Comparison of ENCODE assay signal across 16 cellular contexts in the genomic region with DNA sequence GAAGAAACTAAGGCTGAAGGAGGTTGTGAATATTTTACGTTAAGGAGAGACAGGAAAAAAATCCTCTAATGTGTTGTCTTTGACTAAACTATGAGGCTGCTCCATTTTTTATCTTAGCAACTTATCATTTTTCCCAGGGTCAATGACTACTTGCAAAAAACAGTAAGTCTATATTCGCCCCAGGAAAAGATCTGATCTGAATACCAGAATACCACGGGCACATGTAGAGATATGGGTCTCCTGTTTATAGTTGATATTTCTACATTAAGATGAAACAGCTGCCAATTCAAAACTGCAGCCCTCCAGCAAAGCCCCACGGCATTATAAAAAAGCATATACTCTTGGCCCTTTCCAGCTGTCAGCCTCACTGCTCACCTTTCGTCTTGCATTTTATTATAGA.
DNase-seq lines count a peak whose midpoint lies in the region; ATAC-seq, FAIRE-seq and TF ChIP-seq lines count a peak whose summit lies in the region.
"Had no signal": no experiment of that assay in that cellular context is flagged by ENCODE, and none has a peak within 500 bp of the region (broad histone marks: within the 10 kb centered on the region; RNA-seq: fewer than 3 reads in every experiment).

No MANE protein-coding gene starts in this region.

- POLR2A ChIA-PET in H1 (lab: Charles Lee; ENCODE audit: partially characterized antibody), result interaction anchor here (1.1 kb wide), 1 partner anchor 24 kb away, joined by 3 read pairs; no protein-coding TSS in a partner anchor

- 89% methylated on average over 5 of the region's 5 CpGs; no CpG with 5 or more reads in 1 of the 2 experiments for WGBS in H1 (ENCODE audit: extremely low coverage in 1 of 2, insufficient coverage in 1 of 2, insufficient read length in 1 of 2, insufficient replicate concordance in 2 of 2, low coverage in 1 of 2, low lambda C conversion rate in 2 of 2, missing lambda C conversion rate in 1 of 2), 2 experiments
- no CpG with 5 or more reads among the region's 5 CpGs for WGBS in trophoblast cell (ENCODE audit: extremely low coverage, insufficient coverage, insufficient read length)

- H4K5ac ChIP-seq in H1 (ENCODE audit: insufficient read length, low read depth, low read length), result no peak overlapping the region

- H4K8ac ChIP-seq in H1 (ENCODE audit: extremely low read depth, insufficient read depth, low read length) (no peak overlapping the region), trophoblast cell (ENCODE audit: low read depth, low read length) (no peak overlapping the region)

- H3K36me3 ChIP-seq in HUES6 (ENCODE audit: control insufficient read depth, insufficient read depth, low read length) (no peaks in the 10 kb centered on the region), H1 (ENCODE audit: control insufficient read depth in 2 of 4, insufficient read depth in 4 of 4, low read length in 3 of 4) (no peaks in the 10 kb centered on the region), trophoblast cell (ENCODE audit: control insufficient read depth in 1 of 2, insufficient read depth in 2 of 2, low read length in 2 of 2) (no peaks in the 10 kb centered on the region)

- no peak overlapping the region for H2BK15ac ChIP-seq in H1 (ENCODE audit: low read length)

- H3K4ac ChIP-seq in H1 (replicated peaks; ENCODE audit: insufficient read length, low read depth, low read length), result no peak overlapping the region
- no peak overlapping the region for H3K4ac ChIP-seq in trophoblast cell (ENCODE audit: low read depth, low read length)

- DNase-seq in H1 (ENCODE audit: low read depth in 1 of 2, low spot score in 2 of 2) (no peak), trophoblast cell (peak; percentile 18 to 59), DMS53 (lab: John Stamatoyannopoulos, UW) (no peak)
- no peak for DNase-seq in activated CD4-positive, alpha-beta T cell treated with anti-CD3 and anti-CD28 coated beads, Interleukin-2, amount 50 U/mL, for 48 hours
- DNase-seq: C1 segment of cervical spinal cord; Calu3; CD4-positive, alpha-beta memory T cell; COR-L47; DND-41; H9 had no signal

- H3K9ac ChIP-seq in HUES6 (ENCODE audit: low read length) (peak overlapping the region; percentile 83), H1 (replicated peaks in 1 of 4; ENCODE audit: extremely low read depth in 1 of 4, low read depth in 3 of 4, low read length in 3 of 4) (no peak overlapping the region), trophoblast cell (ENCODE audit: low read length) (no peak overlapping the region)

- peaks cover 53% of the 10 kb centered on the region for H3K4me1 ChIP-seq in HUES6 (ENCODE audit: control insufficient read depth, insufficient read depth, low read length)
- peaks cover 7 to 14% (median 9%) of the 10 kb centered on the region in 4 experiments for H3K4me1 ChIP-seq in H1 (replicated peaks in 1 of 4; ENCODE audit: control insufficient read depth in 3 of 4, insufficient read depth in 4 of 4, low read length in 3 of 4)
- H3K4me1 ChIP-seq in trophoblast cell (ENCODE audit: control insufficient read depth in 1 of 2, insufficient read depth in 2 of 2, low read length in 2 of 2), result no peaks in the 10 kb centered on the region

- peaks cover 6% of the 10 kb centered on the region; the same call in 1 of the 2 replicates for H3K23me2 ChIP-seq in H1 (ENCODE audit: low read depth, low read length)

- no peak overlapping the region for H4K91ac ChIP-seq in H1 (replicated peaks; ENCODE audit: insufficient read length, low read length)
- no peak overlapping the region for H4K91ac ChIP-seq in trophoblast cell (ENCODE audit: low read depth, low read length)

- TF ChIP-seq EP300 in H1 (IDR thresholded peaks at IDR 0.05; ENCODE audit: borderline replicate concordance in 1 of 2, low read depth in 2 of 2, low read length in 2 of 2), result no peak

- H4K20me1 ChIP-seq in H1 (replicated peaks in 1 of 2; ENCODE audit: control insufficient read depth in 1 of 2, insufficient read depth in 2 of 2, low read length in 2 of 2), result no peaks in the 10 kb centered on the region

- H3K9me3 ChIP-seq in HUES6 (ENCODE audit: control insufficient read depth, insufficient read depth, low read depth, low read length) (no peaks in the 10 kb centered on the region), H1 (ENCODE audit: insufficient read depth in 2 of 2, low read depth in 1 of 2, low read length in 1 of 2) (no peaks in the 10 kb centered on the region), trophoblast cell (ENCODE audit: insufficient read depth, low read depth, low read length) (no peaks in the 10 kb centered on the region)

- no peak overlapping the region for H3K4me3 ChIP-seq in HUES6 (ENCODE audit: low read depth, low read length)
- no peak overlapping the region for H3K4me3 ChIP-seq in H1 (ENCODE audit: extremely low read depth in 1 of 4, insufficient read depth in 2 of 4, low read depth in 3 of 4, low read length in 4 of 4)
- H3K4me3 ChIP-seq in trophoblast cell (ENCODE audit: low read depth, low read length), result no peak overlapping the region

- no peaks in the 10 kb centered on the region for H3K79me1 ChIP-seq in H1 (ENCODE audit: low read depth, low read length)
- H3K79me1 ChIP-seq in trophoblast cell (ENCODE audit: low read length), result no peaks in the 10 kb centered on the region

- H2BK5ac ChIP-seq in H1 (ENCODE audit: low read depth, low read length) (no peak overlapping the region), trophoblast cell (ENCODE audit: low read depth, low read length, poor library complexity) (no peak overlapping the region)

- no peak overlapping the region for H2AFZ ChIP-seq in H1 (ENCODE audit: low read length)
- no peak overlapping the region for H2AFZ ChIP-seq in trophoblast cell (ENCODE audit: insufficient read depth, low read length, poor library complexity)

- H3K79me2 ChIP-seq in H1 (ENCODE audit: control insufficient read depth in 1 of 2, insufficient read depth in 2 of 2, low read length in 2 of 2) (no peaks in the 10 kb centered on the region), trophoblast cell (ENCODE audit: control insufficient read depth, insufficient read depth, low read length, poor library complexity) (no peaks in the 10 kb centered on the region)

- no peak for ATAC-seq in HG03378 (IDR thresholded peaks at IDR 0.05; ENCODE audit: unreplicated experiment)
- ATAC-seq: HCT116 had no signal

- no peak overlapping the region for H3K4me2 ChIP-seq in H1 (ENCODE audit: insufficient read depth in 1 of 2, low read depth in 2 of 2, low read length in 2 of 2)
- H3K4me2 ChIP-seq in trophoblast cell (ENCODE audit: low read length), result no peak overlapping the region

- H4K12ac ChIP-seq in trophoblast cell (ENCODE audit: low read depth, low read length), result no peak overlapping the region

- H2AK5ac ChIP-seq in H1 (ENCODE audit: low read depth, low read length) (no peak overlapping the region), trophoblast cell (ENCODE audit: low read length) (no peak overlapping the region)

- H3K23ac ChIP-seq in H1 (ENCODE audit: insufficient read length) (no peak overlapping the region), trophoblast cell (ENCODE audit: low read length) (no peak overlapping the region)

- H2BK20ac ChIP-seq in H1 (ENCODE audit: low read length), result 0 out of 2 replicates have a peak overlapping the region, but pooled peaks have one; percentile 92

- TF ChIP-seq CTCF in 22Rv1 (IDR thresholded peaks at IDR 0.05) (no peak), H1 (IDR thresholded peaks at IDR 0.05; ENCODE audit: control extremely low read depth in 1 of 3, insufficient read depth in 1 of 3, low read depth in 1 of 3, low read length in 3 of 3) (no peak)

- H3K56ac ChIP-seq in H1 (replicated peaks; ENCODE audit: insufficient read length, low read depth, low read length), result no peak overlapping the region

- H2BK120ac ChIP-seq in H1 (replicated peaks; ENCODE audit: low read depth, low read length), result no peak overlapping the region
- H2BK120ac ChIP-seq in trophoblast cell (ENCODE audit: insufficient read depth, low read length, poor library complexity), result no peak overlapping the region

- H3K27me3 ChIP-seq in HUES6 (ENCODE audit: control insufficient read depth, insufficient read depth, low read length) (peaks cover 31% of the 10 kb centered on the region; the same call in 1 of the 2 replicates), H1 (replicated peaks in 1 of 4; ENCODE audit: control insufficient read depth in 3 of 4, extremely low read depth in 1 of 4, insufficient read depth in 3 of 4, low read length in 3 of 4) (peaks cover 11 to 52% (median 42%) of the 10 kb centered on the region in 4 experiments), trophoblast cell (ENCODE audit: insufficient read depth, low read length) (no peaks in the 10 kb centered on the region)

- no peak overlapping the region for H3K18ac ChIP-seq in H1 (ENCODE audit: extremely low read depth, low read length)
- H3K18ac ChIP-seq in trophoblast cell (ENCODE audit: low read length), result no peak overlapping the region

- CTCF ChIA-PET in H1 (lab: Charles Lee; ENCODE audit: partially characterized antibody), result interaction anchor here (1.0 to 5.3 kb wide), 8 partner anchors 9 to 233 kb away, joined by 3 to 30 read pairs (median 4); no protein-coding TSS in a partner anchor

- no peak overlapping the region for H3K14ac ChIP-seq in H1 (ENCODE audit: insufficient read length)
- H3K14ac ChIP-seq in trophoblast cell (ENCODE audit: low read length), result no peak overlapping the region

- H2BK12ac ChIP-seq in H1 (ENCODE audit: low read depth, low read length) (no peak overlapping the region), trophoblast cell (ENCODE audit: low read length) (no peak overlapping the region)

- no peak for TF ChIP-seq RAD21 in H1 (IDR thresholded peaks at IDR 0.05 in 1 of 2, conservative IDR thresholded peaks at IDR 0.05 in 1 of 2; ENCODE audit: low read depth in 2 of 2, low read length in 2 of 2)

- H3K27ac ChIP-seq in 22Rv1 (peak overlapping the region; percentile 66), HUES6 (ENCODE audit: low read depth, low read length) (peak overlapping the region; percentile 83; the same call in 1 of the 2 replicates), H1 (ENCODE audit: low read depth, low read length) (no peak overlapping the region), trophoblast cell (ENCODE audit: low read depth, low read length) (no peak overlapping the region)

- no peak for TF ChIP-seq POLR2A in H1 (IDR thresholded peaks at IDR 0.05; ENCODE audit: control extremely low read depth in 1 of 2, low read depth in 2 of 2, low read length in 2 of 2)

- no peak for FAIRE-seq in H1 (lab: Jason Lieb, UNC)
- FAIRE-seq: G401.6, GM12892 had no signal

TF ChIP-seq in H1, 55 proteins besides CTCF, POLR2A, EP300 and RAD21 (continues in another document):
- TF ChIP-seq SIRT6 (IDR thresholded peaks at IDR 0.05; ENCODE audit: low read length) (no peak), CEBPB (IDR thresholded peaks at IDR 0.05; ENCODE audit: low read depth, low read length) (no peak), MAFK (IDR thresholded peaks at IDR 0.05; ENCODE audit: low read depth, low read length) (no peak), YY1 (IDR thresholded peaks at IDR 0.05; ENCODE audit: low read depth, low read length) (no peak), TAF7 (optimal IDR thresholded peaks at IDR 0.05; ENCODE audit: borderline replicate concordance, low read depth, low read length) (no peak), BRCA1 (IDR thresholded peaks at IDR 0.05; ENCODE audit: low read depth, low read length) (no peak), FOSL1 (IDR thresholded peaks at IDR 0.05; ENCODE audit: insufficient read depth, low read depth, low read length) (no peak), SRF (IDR thresholded peaks at IDR 0.05; ENCODE audit: low read depth, low read length) (no peak)

Comparison
In these comparisons a context has a peak if more than half of its experiments do, and no peak if none do; other contexts are left out.
1. H3K27ac ChIP-seq: peak in 22Rv1 (single experiment) and HUES6 (single experiment); none in H1 (single experiment) and trophoblast cell (single experiment).
2. DNase-seq: peak in trophoblast cell (2 of 2); none in H1 (0 of 2), activated CD4-positive, alpha-beta T cell treated with anti-CD3 and anti-CD28 coated beads, Interleukin-2, amount 50 U/mL, for 48 hours (0 of 2) and DMS53 (single experiment).